ENCODE assay signal across 19 cellular contexts in the genomic region with DNA sequence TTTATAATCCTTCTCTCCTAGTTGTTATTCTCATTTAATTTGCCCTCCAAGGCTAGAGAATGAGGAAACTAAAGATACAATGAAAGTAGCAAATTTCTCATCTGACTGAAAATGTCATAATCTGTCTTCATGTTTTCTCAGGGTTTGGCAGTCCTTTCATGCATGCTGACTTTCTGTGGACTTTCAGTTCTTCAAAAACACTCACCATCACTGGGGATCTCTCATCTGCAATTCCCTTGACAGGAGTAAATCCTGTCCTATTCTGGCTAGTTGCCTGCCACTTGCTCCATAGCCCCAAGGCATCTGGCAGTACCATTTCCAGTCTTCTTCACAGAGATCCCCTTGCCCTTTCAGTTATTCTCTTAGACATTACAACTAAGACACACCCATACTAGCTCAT.
DNase-seq lines count a peak whose midpoint lies in the region; ATAC-seq, FAIRE-seq and TF ChIP-seq lines count a peak whose summit lies in the region.
"Had no signal": no experiment of that assay in that cellular context is flagged by ENCODE, and none has a peak within 500 bp of the region (broad histone marks: within the 10 kb centered on the region; RNA-seq: fewer than 3 reads in every experiment).

No MANE protein-coding gene starts in this region.

- no peak for DNase-seq in GM12891 (ENCODE audit: insufficient read length, low spot score)
- DNase-seq in bronchial epithelial cell (ENCODE audit: low read depth) = no peak
- DNase-seq in urothelium cell line (ENCODE audit: low spot score) = no peak
- no peak for DNase-seq in stimulated activated CD4-positive, alpha-beta T cell treated with anti-CD3 and anti-CD28 coated beads, Interleukin-12 subunit alpha, Interleukin-12 subunit beta, amount 100 ng/mL, for 4 hours
- DNase-seq: 8988T; CD4-positive, alpha-beta memory T cell; DMS153; DMS79; GDM1; HCEC 1CT; KG1 had no signal

- H2AFZ ChIP-seq in OCI-LY3 (ENCODE audit: low read depth, low read length) = no peak overlapping the region
- H2AFZ ChIP-seq: GM23338 had no signal

- peak; percentile 61 for ATAC-seq in GM18868 (IDR thresholded peaks at IDR 0.05; ENCODE audit: unreplicated experiment)
- ATAC-seq in GM21390 (IDR thresholded peaks at IDR 0.05; ENCODE audit: unreplicated experiment) = no peak
- ATAC-seq: GM23338, HepG2 had no signal

- no peaks in the 10 kb centered on the region for H3K79me2 ChIP-seq in OCI-LY3 (ENCODE audit: low read length)

- H3K4me1 ChIP-seq in OCI-LY3 (ENCODE audit: low read length) = peaks cover 25% of the 10 kb centered on the region
- H3K4me1 ChIP-seq: BLaER1 had no signal

- H3K4me2 ChIP-seq in OCI-LY3 (ENCODE audit: low read length) = peak overlapping the region; percentile 65
- H3K4me2 ChIP-seq: BLaER1, GM23338 had no signal

- H3K36me3 ChIP-seq in OCI-LY3 (replicated peaks; ENCODE audit: low read depth, low read length) (no peaks in the 10 kb centered on the region), bronchial epithelial cell (ENCODE audit: control insufficient read depth, insufficient read depth, low read length) (no peaks in the 10 kb centered on the region)
- H3K36me3 ChIP-seq: BLaER1 had no signal

- H3K27me3 ChIP-seq in OCI-LY3 (ENCODE audit: low read depth, low read length) = no peaks in the 10 kb centered on the region
- no peaks in the 10 kb centered on the region for H3K27me3 ChIP-seq in bronchial epithelial cell (ENCODE audit: control insufficient read depth, insufficient read depth, low read length)

- H3K27ac ChIP-seq in OCI-LY3 (ENCODE audit: low read length) = no peak overlapping the region
- H3K27ac ChIP-seq: BLaER1 had no signal

- no peaks in the 10 kb centered on the region for H4K20me1 ChIP-seq in OCI-LY3 (ENCODE audit: insufficient read depth, low read length)
- H4K20me1 ChIP-seq: BLaER1 had no signal

- H3K4me3 ChIP-seq in OCI-LY3 (ENCODE audit: low read length) = no peak overlapping the region
- H3K4me3 ChIP-seq in bronchial epithelial cell (ENCODE audit: low read depth, low read length) = no peak overlapping the region
- H3K4me3 ChIP-seq: BLaER1, GM23338 had no signal

- FAIRE-seq in GM12891 (lab: Jason Lieb, UNC) = peak; percentile 98
- peak; percentile 47 for FAIRE-seq in bronchial epithelial cell (lab: Jason Lieb, UNC)
- FAIRE-seq in urothelium cell line (lab: Jason Lieb, UNC) = no peak
- FAIRE-seq: GM19239, H54, HepG2 had no signal

- H3K9ac ChIP-seq in OCI-LY3 (ENCODE audit: low read length) = no peak overlapping the region
- H3K9ac ChIP-seq: BLaER1 had no signal

- no peak for TF ChIP-seq POLR2A in GM12891 (IDR thresholded peaks at IDR 0.05; ENCODE audit: low read depth, low read length)

- no peaks in the 10 kb centered on the region for H3K9me3 ChIP-seq in OCI-LY3 (ENCODE audit: insufficient read depth, low read length)
- H3K9me3 ChIP-seq: BLaER1 had no signal

- no peak for TF ChIP-seq CTCF in OCI-LY3 (IDR thresholded peaks at IDR 0.05; ENCODE audit: low read depth, low read length)
- no peak for TF ChIP-seq CTCF in bronchial epithelial cell (IDR thresholded peaks at IDR 0.05; ENCODE audit: insufficient read depth, low read length, severe bottlenecking)

TF ChIP-seq in GM12891, 5 proteins besides CTCF, POLR2A, EP300 and RAD21:
- TF ChIP-seq SPI1 (IDR thresholded peaks at IDR 0.05; ENCODE audit: low read depth, low read length) (peak; percentile 85), TAF1 (IDR thresholded peaks at IDR 0.05; ENCODE audit: low read depth, low read length) (no peak)
